In the genomic region with DNA sequence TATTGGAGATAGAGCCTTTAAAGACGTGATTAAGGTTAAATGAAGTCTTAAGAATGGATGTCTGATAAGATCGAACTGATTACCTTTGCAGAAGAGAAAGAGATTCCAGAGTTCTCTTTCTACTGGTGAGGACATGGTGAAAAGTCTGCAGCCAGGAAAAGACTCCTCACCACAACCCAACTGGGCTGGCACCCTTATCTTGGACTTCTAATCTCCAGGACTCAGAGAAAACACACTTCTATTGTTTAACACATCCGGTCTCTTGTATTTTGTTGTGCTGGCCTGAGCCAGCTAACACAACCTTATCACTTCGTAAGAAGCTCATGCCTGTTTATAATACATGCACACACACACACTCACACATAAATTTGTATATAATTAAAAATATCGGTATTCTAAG, we compare ENCODE assay signal across 2 cellular contexts.
TF ChIP-seq lines count a peak whose summit lies in the region.

No MANE protein-coding gene starts in this region.

TF ChIP-seq in liver, 16 proteins besides CTCF, POLR2A, EP300 and RAD21:
- TF ChIP-seq, protein P1, sequence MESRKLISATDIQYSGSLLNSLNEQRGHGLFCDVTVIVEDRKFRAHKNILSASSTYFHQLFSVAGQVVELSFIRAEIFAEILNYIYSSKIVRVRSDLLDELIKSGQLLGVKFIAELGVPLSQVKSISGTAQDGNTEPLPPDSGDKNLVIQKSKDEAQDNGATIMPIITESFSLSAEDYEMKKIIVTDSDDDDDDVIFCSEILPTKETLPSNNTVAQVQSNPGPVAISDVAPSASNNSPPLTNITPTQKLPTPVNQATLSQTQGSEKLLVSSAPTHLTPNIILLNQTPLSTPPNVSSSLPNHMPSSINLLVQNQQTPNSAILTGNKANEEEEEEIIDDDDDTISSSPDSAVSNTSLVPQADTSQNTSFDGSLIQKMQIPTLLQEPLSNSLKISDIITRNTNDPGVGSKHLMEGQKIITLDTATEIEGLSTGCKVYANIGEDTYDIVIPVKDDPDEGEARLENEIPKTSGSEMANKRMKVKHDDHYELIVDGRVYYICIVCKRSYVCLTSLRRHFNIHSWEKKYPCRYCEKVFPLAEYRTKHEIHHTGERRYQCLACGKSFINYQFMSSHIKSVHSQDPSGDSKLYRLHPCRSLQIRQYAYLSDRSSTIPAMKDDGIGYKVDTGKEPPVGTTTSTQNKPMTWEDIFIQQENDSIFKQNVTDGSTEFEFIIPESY (IDR thresholded peaks at IDR 0.05), result no peak
- peak; percentile 34 for TF ChIP-seq NR2F2 (IDR thresholded peaks at IDR 0.05)
TF ChIP-seq in liver: peak in this region for 1.

TF ChIP-seq in HepG2, 621 proteins besides CTCF, POLR2A, EP300 and RAD21 (continued from another document):
- TF ChIP-seq, protein P2, sequence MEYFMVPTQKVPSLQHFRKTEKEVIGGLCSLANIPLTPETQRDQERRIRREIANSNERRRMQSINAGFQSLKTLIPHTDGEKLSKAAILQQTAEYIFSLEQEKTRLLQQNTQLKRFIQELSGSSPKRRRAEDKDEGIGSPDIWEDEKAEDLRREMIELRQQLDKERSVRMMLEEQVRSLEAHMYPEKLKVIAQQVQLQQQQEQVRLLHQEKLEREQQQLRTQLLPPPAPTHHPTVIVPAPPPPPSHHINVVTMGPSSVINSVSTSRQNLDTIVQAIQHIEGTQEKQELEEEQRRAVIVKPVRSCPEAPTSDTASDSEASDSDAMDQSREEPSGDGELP (IDR thresholded peaks at IDR 0.05; ENCODE audit: borderline replicate concordance, low read depth), result no peak
- no peak for TF ChIP-seq ZNF33A (CRISPR knock-in tag; IDR thresholded peaks at IDR 0.05; ENCODE audit: borderline replicate concordance)
- TF ChIP-seq ZSCAN22 (CRISPR knock-in tag; IDR thresholded peaks at IDR 0.05), result no peak
- TF ChIP-seq, protein P3, sequence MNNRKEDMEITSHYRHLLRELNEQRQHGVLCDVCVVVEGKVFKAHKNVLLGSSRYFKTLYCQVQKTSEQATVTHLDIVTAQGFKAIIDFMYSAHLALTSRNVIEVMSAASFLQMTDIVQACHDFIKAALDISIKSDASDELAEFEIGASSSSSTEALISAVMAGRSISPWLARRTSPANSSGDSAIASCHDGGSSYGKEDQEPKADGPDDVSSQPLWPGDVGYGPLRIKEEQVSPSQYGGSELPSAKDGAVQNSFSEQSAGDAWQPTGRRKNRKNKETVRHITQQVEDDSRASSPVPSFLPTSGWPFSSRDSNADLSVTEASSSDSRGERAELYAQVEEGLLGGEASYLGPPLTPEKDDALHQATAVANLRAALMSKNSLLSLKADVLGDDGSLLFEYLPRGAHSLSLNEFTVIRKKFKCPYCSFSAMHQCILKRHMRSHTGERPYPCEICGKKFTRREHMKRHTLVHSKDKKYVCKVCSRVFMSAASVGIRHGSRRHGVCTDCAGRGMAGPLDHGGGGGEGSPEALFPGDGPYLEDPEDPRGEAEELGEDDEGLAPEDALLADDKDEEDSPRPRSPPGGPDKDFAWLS (CRISPR knock-in tag; IDR thresholded peaks at IDR 0.05; ENCODE audit: borderline replicate concordance), result no peak
- TF ChIP-seq ZNF550 (CRISPR knock-in tag; IDR thresholded peaks at IDR 0.05; ENCODE audit: borderline replicate concordance), result no peak
- TF ChIP-seq, protein P4, sequence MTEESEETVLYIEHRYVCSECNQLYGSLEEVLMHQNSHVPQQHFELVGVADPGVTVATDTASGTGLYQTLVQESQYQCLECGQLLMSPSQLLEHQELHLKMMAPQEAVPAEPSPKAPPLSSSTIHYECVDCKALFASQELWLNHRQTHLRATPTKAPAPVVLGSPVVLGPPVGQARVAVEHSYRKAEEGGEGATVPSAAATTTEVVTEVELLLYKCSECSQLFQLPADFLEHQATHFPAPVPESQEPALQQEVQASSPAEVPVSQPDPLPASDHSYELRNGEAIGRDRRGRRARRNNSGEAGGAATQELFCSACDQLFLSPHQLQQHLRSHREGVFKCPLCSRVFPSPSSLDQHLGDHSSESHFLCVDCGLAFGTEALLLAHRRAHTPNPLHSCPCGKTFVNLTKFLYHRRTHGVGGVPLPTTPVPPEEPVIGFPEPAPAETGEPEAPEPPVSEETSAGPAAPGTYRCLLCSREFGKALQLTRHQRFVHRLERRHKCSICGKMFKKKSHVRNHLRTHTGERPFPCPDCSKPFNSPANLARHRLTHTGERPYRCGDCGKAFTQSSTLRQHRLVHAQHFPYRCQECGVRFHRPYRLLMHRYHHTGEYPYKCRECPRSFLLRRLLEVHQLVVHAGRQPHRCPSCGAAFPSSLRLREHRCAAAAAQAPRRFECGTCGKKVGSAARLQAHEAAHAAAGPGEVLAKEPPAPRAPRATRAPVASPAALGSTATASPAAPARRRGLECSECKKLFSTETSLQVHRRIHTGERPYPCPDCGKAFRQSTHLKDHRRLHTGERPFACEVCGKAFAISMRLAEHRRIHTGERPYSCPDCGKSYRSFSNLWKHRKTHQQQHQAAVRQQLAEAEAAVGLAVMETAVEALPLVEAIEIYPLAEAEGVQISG (CRISPR knock-in tag; IDR thresholded peaks at IDR 0.05), result no peak
- TF ChIP-seq SATB2 (CRISPR knock-in tag; IDR thresholded peaks at IDR 0.05), result no peak
